In genomic region chr9:34457266-34458012, GRCh38 we compare ENCODE assay signal across 1 cellular context.
TF ChIP-seq lines count a peak whose summit lies in the region.

No MANE protein-coding gene starts in this region.

TF ChIP-seq in GM23338, 12 proteins besides CTCF, POLR2A, EP300 and RAD21 (continued from another document):
- TF ChIP-seq ZNF462 (CRISPR knock-in tag; IDR thresholded peaks at IDR 0.05): no peak
- TF ChIP-seq CREB1 (CRISPR knock-in tag; IDR thresholded peaks at IDR 0.05; ENCODE audit: low read depth): no peak
- TF ChIP-seq ZNF331 (CRISPR knock-in tag; IDR thresholded peaks at IDR 0.05; ENCODE audit: low read depth): no peak
